ENCODE assay signal across 8 cellular contexts in the genomic region with DNA sequence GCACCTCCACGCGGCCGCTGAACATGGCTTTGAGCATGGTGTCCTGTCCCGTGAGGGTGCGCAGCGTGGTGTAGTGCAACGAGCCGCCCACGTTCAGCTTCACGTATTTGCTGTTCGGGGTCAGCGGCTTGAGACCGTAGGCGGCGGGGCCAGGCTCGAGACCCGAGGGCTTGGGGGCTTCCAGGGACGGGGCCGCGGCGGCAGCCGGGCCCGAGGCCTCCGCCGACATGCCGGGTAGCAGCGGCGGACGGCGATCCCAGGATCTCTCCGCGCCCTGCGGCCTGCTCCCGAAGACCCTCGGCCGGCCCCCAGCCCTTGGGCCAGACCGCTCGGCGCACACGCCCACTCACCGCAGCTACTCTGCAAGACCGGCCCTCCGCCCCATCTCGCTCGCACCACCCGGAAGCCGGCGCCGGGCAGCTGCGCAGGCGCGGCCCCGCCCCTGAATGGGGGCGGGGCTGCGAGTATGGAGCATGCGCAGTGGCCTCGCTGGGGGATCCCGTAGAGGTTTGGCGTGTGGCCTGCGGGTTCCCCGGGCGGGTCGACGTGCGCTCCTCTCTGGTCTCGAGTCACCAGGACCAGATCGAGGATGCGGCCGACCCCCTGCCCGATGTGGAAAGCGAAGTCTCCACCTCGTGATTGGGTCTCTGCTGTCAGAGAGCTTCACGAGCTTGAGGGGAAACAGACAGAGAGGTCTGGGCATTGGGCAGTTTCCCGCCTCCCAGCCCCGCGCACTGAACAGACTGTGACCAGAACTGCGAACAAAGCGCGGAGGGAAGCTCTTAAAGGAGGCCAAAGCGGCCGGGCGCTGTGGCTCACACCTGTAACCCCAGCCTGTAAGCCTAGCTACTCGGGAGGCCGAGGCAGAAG. TPM values are rescaled to one million over a fixed set of nuclear protein-coding genes. Genes with fewer than 3 reads are reported as not detected.
DNase-seq lines count a peak whose midpoint lies in the region; TF ChIP-seq lines count a peak whose summit lies in the region.

A gene with protein sequence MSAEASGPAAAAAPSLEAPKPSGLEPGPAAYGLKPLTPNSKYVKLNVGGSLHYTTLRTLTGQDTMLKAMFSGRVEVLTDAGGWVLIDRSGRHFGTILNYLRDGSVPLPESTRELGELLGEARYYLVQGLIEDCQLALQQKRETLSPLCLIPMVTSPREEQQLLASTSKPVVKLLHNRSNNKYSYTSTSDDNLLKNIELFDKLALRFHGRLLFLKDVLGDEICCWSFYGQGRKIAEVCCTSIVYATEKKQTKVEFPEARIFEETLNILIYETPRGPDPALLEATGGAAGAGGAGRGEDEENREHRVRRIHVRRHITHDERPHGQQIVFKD (minus strand): TSS at position 422 of the 870 bp plus-strand sequence. CDS start 193 bp downstream, at position 229.

- peak within 1 kb of the TSS; percentile 90 for H3K4me3 ChIP-seq in LNCaP clone FGC (ENCODE audit: low read depth, low read length)
- H3K4me3 ChIP-seq in fibroblast of villous mesenchyme (ENCODE audit: low read depth, low read length), result peak within 1 kb of the TSS; percentile 86
- H3K4me3 ChIP-seq in neural cell (ENCODE audit: low read length), result peak within 1 kb of the TSS; percentile 94
- peak within 1 kb of the TSS; percentile 74 to 93 for H3K4me3 ChIP-seq in stomach smooth muscle (ENCODE audit: low read length in 2 of 2)

- peaks cover 9% of the 10 kb centered on the region for H3K79me2 ChIP-seq in neural cell (replicated peaks; ENCODE audit: insufficient read depth, low read length)

- no peaks in the 10 kb centered on the region for H4K20me1 ChIP-seq in neural cell (ENCODE audit: insufficient read depth)

- H3K9me3 ChIP-seq in neural cell (ENCODE audit: low read length), result no peaks in the 10 kb centered on the region
- no peaks in the 10 kb centered on the region for H3K9me3 ChIP-seq in stomach smooth muscle (ENCODE audit: control insufficient read depth in 2 of 2, low read length in 2 of 2)

- peak within 1 kb of the TSS; percentile 92 for H3K4me2 ChIP-seq in neural cell (ENCODE audit: low read length)

- H3K27ac ChIP-seq in neural cell (ENCODE audit: low read length) (peak within 1 kb of the TSS; percentile 84), stomach smooth muscle (ENCODE audit: low read length) (peak within 1 kb of the TSS; percentile 85)

- H3K36me3 ChIP-seq in neural cell (ENCODE audit: insufficient read depth, low read length), result no peaks in the 10 kb centered on the region
- peaks cover 2 to 5% of the 10 kb centered on the region in 2 donors for H3K36me3 ChIP-seq in stomach smooth muscle (ENCODE audit: control insufficient read depth in 2 of 2, insufficient read depth in 2 of 2, low read length in 2 of 2)

- peak within 1 kb of the TSS; percentile 82 for H3K9ac ChIP-seq in neural cell (ENCODE audit: low read length)
- H3K9ac ChIP-seq in stomach smooth muscle (ENCODE audit: low read length in 2 of 2), result peak within 1 kb of the TSS; percentile 77 to 90

- peak within 1 kb of the TSS; percentile 89 for H2AFZ ChIP-seq in neural cell (ENCODE audit: low read depth, low read length)

- peaks cover 20% of the 10 kb centered on the region for H3K4me1 ChIP-seq in stomach smooth muscle (ENCODE audit: control insufficient read depth, insufficient read depth, low read length)

- TF ChIP-seq CTCF in LNCaP clone FGC (IDR thresholded peaks at IDR 0.05; ENCODE audit: control insufficient read depth, extremely low read depth, insufficient read depth) (no peak), fibroblast of villous mesenchyme (IDR thresholded peaks at IDR 0.05; ENCODE audit: insufficient read depth, low read depth, low read length) (no peak), neural cell (IDR thresholded peaks at IDR 0.05; ENCODE audit: poor library complexity, severe bottlenecking) (no peak)

- TF ChIP-seq RAD21 in neural cell (conservative IDR thresholded peaks at IDR 0.05), result peak; percentile 9

- DNase-seq in EH (ENCODE audit: low read depth) (peak; percentile 83), GOT3 (lab: John Stamatoyannopoulos, UW) (peak; percentile 65), LNCaP clone FGC (ENCODE audit: low read depth) (peak; percentile 17), SHP77 treated with DMSO at 0.1 percent for 48 hours (lab: John Stamatoyannopoulos, UW) (peak; percentile 86), fibroblast of villous mesenchyme (ENCODE audit: low read depth) (peak; percentile 85)
- peak; percentile 96 for DNase-seq in activated effector memory CD4-positive, alpha-beta T cell treated with anti-CD3 and anti-CD28 coated beads, Interleukin-2, amount 50 U/mL, for 16 hours

- no peaks in the 10 kb centered on the region for H3K9me2 ChIP-seq in neural cell (ENCODE audit: insufficient read depth, low read length)

- H3F3A ChIP-seq in neural cell (ENCODE audit: insufficient read depth, low read length, poor library complexity, severe bottlenecking), result peaks cover 3% of the 10 kb centered on the region

- no peak for TF ChIP-seq EP300 in neural cell (conservative IDR thresholded peaks at IDR 0.05; ENCODE audit: poor library complexity, severe bottlenecking)

- H3K27me3 ChIP-seq in neural cell (ENCODE audit: insufficient read depth, low read depth, low read length), result no peaks in the 10 kb centered on the region
- H3K27me3 ChIP-seq in stomach smooth muscle (ENCODE audit: control insufficient read depth in 1 of 2, insufficient read depth in 2 of 2, low read length in 2 of 2), result no peaks in the 10 kb centered on the region

TF ChIP-seq in neural cell, 6 proteins besides CTCF, POLR2A, EP300 and RAD21:
- TF ChIP-seq EZH2 (IDR thresholded peaks at IDR 0.05; ENCODE audit: borderline replicate concordance, insufficient read depth, low read length, poor library complexity, severe bottlenecking), result no peak
- TF ChIP-seq, protein P1, sequence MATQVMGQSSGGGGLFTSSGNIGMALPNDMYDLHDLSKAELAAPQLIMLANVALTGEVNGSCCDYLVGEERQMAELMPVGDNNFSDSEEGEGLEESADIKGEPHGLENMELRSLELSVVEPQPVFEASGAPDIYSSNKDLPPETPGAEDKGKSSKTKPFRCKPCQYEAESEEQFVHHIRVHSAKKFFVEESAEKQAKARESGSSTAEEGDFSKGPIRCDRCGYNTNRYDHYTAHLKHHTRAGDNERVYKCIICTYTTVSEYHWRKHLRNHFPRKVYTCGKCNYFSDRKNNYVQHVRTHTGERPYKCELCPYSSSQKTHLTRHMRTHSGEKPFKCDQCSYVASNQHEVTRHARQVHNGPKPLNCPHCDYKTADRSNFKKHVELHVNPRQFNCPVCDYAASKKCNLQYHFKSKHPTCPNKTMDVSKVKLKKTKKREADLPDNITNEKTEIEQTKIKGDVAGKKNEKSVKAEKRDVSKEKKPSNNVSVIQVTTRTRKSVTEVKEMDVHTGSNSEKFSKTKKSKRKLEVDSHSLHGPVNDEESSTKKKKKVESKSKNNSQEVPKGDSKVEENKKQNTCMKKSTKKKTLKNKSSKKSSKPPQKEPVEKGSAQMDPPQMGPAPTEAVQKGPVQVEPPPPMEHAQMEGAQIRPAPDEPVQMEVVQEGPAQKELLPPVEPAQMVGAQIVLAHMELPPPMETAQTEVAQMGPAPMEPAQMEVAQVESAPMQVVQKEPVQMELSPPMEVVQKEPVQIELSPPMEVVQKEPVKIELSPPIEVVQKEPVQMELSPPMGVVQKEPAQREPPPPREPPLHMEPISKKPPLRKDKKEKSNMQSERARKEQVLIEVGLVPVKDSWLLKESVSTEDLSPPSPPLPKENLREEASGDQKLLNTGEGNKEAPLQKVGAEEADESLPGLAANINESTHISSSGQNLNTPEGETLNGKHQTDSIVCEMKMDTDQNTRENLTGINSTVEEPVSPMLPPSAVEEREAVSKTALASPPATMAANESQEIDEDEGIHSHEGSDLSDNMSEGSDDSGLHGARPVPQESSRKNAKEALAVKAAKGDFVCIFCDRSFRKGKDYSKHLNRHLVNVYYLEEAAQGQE (IDR thresholded peaks at IDR 0.05; ENCODE audit: borderline replicate concordance), result peak; percentile 81
- peak; percentile 86 for TF ChIP-seq MXI1 (conservative IDR thresholded peaks at IDR 0.05; ENCODE audit: poor library complexity, severe bottlenecking)
- peak; percentile 78 for TF ChIP-seq TAF1 (IDR thresholded peaks at IDR 0.05; ENCODE audit: low read depth)
- no peak for TF ChIP-seq SMC3 (conservative IDR thresholded peaks at IDR 0.05; ENCODE audit: poor library complexity)
- peak; percentile 96 for TF ChIP-seq POLR2AphosphoS5 (IDR thresholded peaks at IDR 0.05)

RNA-seq across cellular contexts. Expression of the gene that starts here (rescaled TPM):
- 8.2 and 10.0 TPM in 2 replicates for total RNA-seq in fibroblast of villous mesenchyme
- 55.0 and 70.7 TPM in 2 replicates for polyA plus RNA-seq in neural cell
- 27.5 and 34.4 TPM in 2 replicates for polyA minus RNA-seq in neural cell

Comparison
In these comparisons a context has a peak if more than half of its experiments do, and no peak if none do; other contexts are left out.
1. Peak in every context shown above with its lines: DNase-seq, H3K4me3 ChIP-seq and H3K27ac ChIP-seq.
2. DNase-seq: peak in every context shown above with its lines; median percentile 96 in activated effector memory CD4-positive, alpha-beta T cell treated with anti-CD3 and anti-CD28 coated beads, Interleukin-2, amount 50 U/mL, for 16 hours; 86 in SHP77 treated with DMSO at 0.1 percent for 48 hours; 85 in fibroblast of villous mesenchyme; 83 in EH; 65 in GOT3; 17 in LNCaP clone FGC.